Comparison of ENCODE assay signal across 8 cellular contexts in the genomic region with DNA sequence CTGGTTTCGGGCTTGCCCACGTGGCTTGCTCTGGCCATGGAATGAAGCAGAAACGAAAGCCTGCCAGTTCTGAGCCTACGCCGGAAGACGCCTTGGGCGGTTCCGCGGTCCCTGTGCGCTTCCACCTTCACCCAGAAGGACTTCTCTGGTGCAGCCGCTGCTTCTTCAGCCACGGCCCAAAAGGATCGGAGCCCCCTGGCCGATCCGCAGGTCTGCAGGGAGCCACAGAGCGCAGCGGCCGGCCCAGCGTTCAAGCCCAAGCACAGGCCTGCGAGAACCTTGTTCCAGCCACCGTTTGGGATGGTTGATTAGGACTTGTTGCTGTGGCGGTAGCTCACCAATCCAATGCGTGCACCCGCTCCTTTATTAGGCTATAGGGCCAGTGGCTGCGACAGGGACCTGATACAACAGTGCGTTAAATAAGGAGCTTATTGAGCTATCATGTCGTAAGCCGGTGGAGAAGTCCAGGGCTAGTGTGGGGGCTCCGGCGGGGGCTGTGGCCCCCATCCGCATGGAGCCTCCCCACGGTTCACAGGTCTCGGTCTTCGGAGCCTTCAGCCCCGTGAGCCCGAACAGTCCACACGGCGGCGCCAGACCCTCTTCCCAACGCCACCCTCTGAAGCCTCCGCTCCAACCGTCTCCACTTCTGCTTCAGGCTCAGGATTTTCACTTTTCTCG. TPM values are rescaled to one million over a fixed set of nuclear protein-coding genes. Genes with fewer than 3 reads are reported as not detected.
DNase-seq lines count a peak whose midpoint lies in the region; ATAC-seq and TF ChIP-seq lines count a peak whose summit lies in the region.

No MANE protein-coding gene starts in this region.

- no peaks in the 10 kb centered on the region for H3K79me2 ChIP-seq in smooth muscle cell (ENCODE audit: low read depth)

- H3K27me3 ChIP-seq in right cardiac atrium (ENCODE audit: control insufficient read depth, insufficient read depth) (no peaks in the 10 kb centered on the region), smooth muscle cell (ENCODE audit: low read depth) (peaks cover 46% of the 10 kb centered on the region)

- H3K4me1 ChIP-seq in right cardiac atrium (ENCODE audit: control insufficient read depth, insufficient read depth, low read length), result no peaks in the 10 kb centered on the region
- H3K4me1 ChIP-seq in smooth muscle cell (ENCODE audit: low read depth), result no peaks in the 10 kb centered on the region

- WGBS in right cardiac atrium, result 20% methylated on average over 43 of the region's 43 CpGs
- 30% methylated on average over 43 of the region's 43 CpGs for WGBS in smooth muscle cell (ENCODE audit: low lambda C conversion rate)

- H4K20me1 ChIP-seq in smooth muscle cell (ENCODE audit: low read depth), result no peaks in the 10 kb centered on the region

- H3K9me3 ChIP-seq in right cardiac atrium (ENCODE audit: control insufficient read depth, low read length) (no peaks in the 10 kb centered on the region), smooth muscle cell (replicated peaks; ENCODE audit: low read depth) (no peaks in the 10 kb centered on the region)

- ATAC-seq in right cardiac atrium, result peak; percentile 65 to 73
- no peak for ATAC-seq in HG03025 (IDR thresholded peaks at IDR 0.05; ENCODE audit: low FRiP score, unreplicated experiment)

- TF ChIP-seq CTCF in smooth muscle cell (IDR thresholded peaks at IDR 0.05; ENCODE audit: borderline replicate concordance, insufficient read depth, poor library complexity, severe bottlenecking), result peak; percentile 28

- no peak overlapping the region for H3K27ac ChIP-seq in right cardiac atrium (ENCODE audit: low read length)
- no peak overlapping the region for H3K27ac ChIP-seq in smooth muscle cell (ENCODE audit: low read depth)

- intact Hi-C loops in right cardiac atrium (cut with DNase I) (no loop called here), posterior vena cava (cut with DNase I) (no loop called here)

- H3K4me3 ChIP-seq in right cardiac atrium (ENCODE audit: low read length) (peak overlapping the region; percentile 34), smooth muscle cell (no peak overlapping the region)

- H3F3A ChIP-seq in smooth muscle cell (ENCODE audit: low read depth), result no peaks in the 10 kb centered on the region

- DNase-seq in EH (ENCODE audit: low read depth) (peak; percentile 25), MV-4-11 (lab: John Stamatoyannopoulos, UW) (peak; percentile 15), right cardiac atrium (peak; percentile 51 to 79 (median 67)), smooth muscle cell (lab: John Stamatoyannopoulos, UW; ENCODE audit: unreplicated experiment) (no peak), H4 (ENCODE audit: low spot score) (no peak), posterior vena cava (ENCODE audit: low spot score) (no peak)
- peak; percentile 55 for DNase-seq in activated naive CD4-positive, alpha-beta T cell treated with Interleukin-2 at 50 U/mL for 16 hours

- no peak overlapping the region for H3K9ac ChIP-seq in smooth muscle cell (ENCODE audit: low read depth)

- no peak overlapping the region for H2AFZ ChIP-seq in smooth muscle cell (ENCODE audit: low read depth)

- H3K4me2 ChIP-seq in smooth muscle cell, result peak overlapping the region; percentile 40

- no peaks in the 10 kb centered on the region for H3K36me3 ChIP-seq in smooth muscle cell (ENCODE audit: low read depth)

RNA-seq across cellular contexts. Expression of a gene that starts 10.2 kb away (rescaled TPM):
- total RNA-seq in right cardiac atrium (10 to 100 TPM in 3 of 4 donors, 1 to 10 TPM in 1; 8.7 to 20.7 (median 15.9) TPM), smooth muscle cell (19.4 and 24.4 TPM in 2 replicates), posterior vena cava (10 to 100 TPM; 11.4 to 15.5 TPM)
- polyA plus RNA-seq in right cardiac atrium (8.8 TPM), smooth muscle cell (11.5 and 15.4 TPM in 2 replicates)
- 1.2 and 1.8 TPM in 2 replicates for total RNA-seq in H4 (2014; rRNA removed; shearing (Covaris generic))

RNA-seq across cellular contexts. Expression of a gene that starts 24.8 kb away (rescaled TPM):
- total RNA-seq in right cardiac atrium (not detected), smooth muscle cell (not detected in 2 replicates), posterior vena cava (not detected)
- polyA plus RNA-seq in right cardiac atrium (not detected), smooth muscle cell (not detected in 2 replicates)
- not detected in 2 replicates for total RNA-seq in H4 (2014; rRNA removed; shearing (Covaris generic))

RNA-seq across cellular contexts. Expression of a gene that starts 36.3 kb away (rescaled TPM):
- total RNA-seq in right cardiac atrium (not detected), smooth muscle cell (not detected in 2 replicates), posterior vena cava (not detected)
- polyA plus RNA-seq in right cardiac atrium (not detected), smooth muscle cell (0.33 TPM in 1 of 2 replicates, not detected in the other)
- 0.17 TPM in 1 of 2 replicates, not detected in the other for total RNA-seq in H4 (2014; rRNA removed; shearing (Covaris generic))

Comparison
In these comparisons a context has a peak if more than half of its experiments do, and no peak if none do; other contexts are left out.
1. DNase-seq: peak in EH (single experiment), MV-4-11 (single experiment), activated naive CD4-positive, alpha-beta T cell treated with Interleukin-2 at 50 U/mL for 16 hours (single experiment) and right cardiac atrium (3 of 3); none in smooth muscle cell (single experiment), H4 (single experiment) and posterior vena cava (single experiment).